Comparison of ENCODE assay signal across 33 cellular contexts in the genomic region with DNA sequence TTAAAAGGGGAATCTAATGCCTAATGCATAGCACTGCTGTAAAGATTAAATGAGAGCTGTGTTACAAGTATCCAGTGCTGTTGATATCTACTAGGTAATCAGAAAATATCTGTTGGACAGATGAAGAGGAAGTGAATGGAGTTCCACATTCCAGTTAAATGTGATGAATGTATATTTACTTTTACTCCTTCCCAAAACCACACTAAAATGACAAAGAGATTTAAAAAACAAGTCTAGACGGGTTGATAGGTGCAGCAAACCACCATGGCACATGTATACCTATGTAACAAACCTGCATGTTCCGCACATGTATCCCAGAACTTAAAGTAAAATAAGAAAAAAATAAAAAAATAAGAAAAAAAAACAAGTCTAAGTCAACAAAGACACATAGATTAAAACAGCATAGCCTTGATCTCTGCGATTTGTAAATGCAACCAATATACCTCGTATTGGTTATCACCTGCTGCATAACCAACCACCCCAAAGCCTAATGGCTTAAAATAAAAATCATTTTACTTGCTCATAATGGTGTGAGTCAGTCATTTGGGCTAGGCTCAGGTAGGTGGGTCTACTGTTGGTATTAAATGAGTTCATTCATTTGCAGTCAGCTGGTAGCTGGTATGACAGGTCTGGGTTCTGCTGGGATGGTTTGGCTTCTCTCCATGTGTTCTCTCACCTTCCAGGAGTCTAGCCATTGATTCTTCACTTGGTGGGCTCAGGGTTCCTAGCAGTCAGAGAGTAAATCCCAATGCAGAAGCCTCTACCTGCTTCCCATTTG. TPM values are rescaled to one million over a fixed set of nuclear protein-coding genes. Genes with fewer than 3 reads are reported as not detected.
"Had no signal": no experiment of that assay in that cellular context is flagged by ENCODE, and none has a peak within 500 bp of the region (broad histone marks: within the 10 kb centered on the region; RNA-seq: fewer than 3 reads in every experiment).

No MANE protein-coding gene starts in this region.

- H3K27ac ChIP-seq: cardiac muscle cell, Peyer's patch, VCaP had no signal

- ATAC-seq: activated naive CD8-positive, alpha-beta T cell treated with anti-CD3 and anti-CD28 coated beads, Interleukin-2, amount 50 U/mL, for 24 hours; activated T-cell treated with anti-CD3 and anti-CD28 coated beads, Interleukin-2, amount 50 U/mL, for 4 hours; PC-3 had no signal

- H3K9me3 ChIP-seq: MG63, Peyer's patch had no signal

- H3K36me3 ChIP-seq: cardiac muscle cell, MG63, Peyer's patch had no signal

- H3K27me3 ChIP-seq: cardiac muscle cell, MG63, Peyer's patch had no signal

- H3K4me1 ChIP-seq: Peyer's patch had no signal

- H3K4me3 ChIP-seq: cardiac muscle cell, MG63, Peyer's patch had no signal

- DNase-seq: activated B cell treated with CpG ODN at 0.5 μM for 24 hours; activated CD4-positive, alpha-beta memory T cell treated with anti-CD3 and anti-CD28 coated beads for 36 hours; activated CD4-positive, alpha-beta T cell treated with anti-CD3 and anti-CD28 coated beads for 4 hours; activated CD4-positive, alpha-beta T cell treated with anti-CD3 and anti-CD28 coated beads, Interleukin-2, amount 50 U/mL, for 1 hour; activated CD4-positive, CD25-positive, alpha-beta regulatory T cell treated with anti-CD3 and anti-CD28 coated beads, Interleukin-2, amount 50 U/mL, for 72 hours; activated CD8-positive, alpha-beta memory T cell treated with anti-CD3 and anti-CD28 coated beads, Interleukin-2, amount 50 U/mL, for 4 hours; activated gamma-delta T cell treated with Interleukin-2 at 50 U/mL for 16 hours; activated naive CD4-positive, alpha-beta T cell treated with anti-CD3 and anti-CD28 coated beads for 36 hours; activated naive CD8-positive, alpha-beta T cell treated with anti-CD3 and anti-CD28 coated beads, Interleukin-2, amount 50 U/mL, for 24 hours; activated T-cell treated with anti-CD3 and anti-CD28 coated beads for 4 hours; activated T-cell treated with anti-CD3 and anti-CD28 coated beads, Interleukin-2, amount 50 U/mL, for 4 hours; anterior cingulate cortex; Kasumi-1; MG63; NCI-H1048; NCI-H1105 treated with DMSO at 0.1 percent for 48 hours; NCI-H1436 treated with DMSO at 0.1 percent for 48 hours; NCI-H1694 treated with DMSO at 0.1 percent for 48 hours; NCI-H2029; NCI-H510A; NCI-H526; NCI-H748 treated with DMSO at 0.1 percent for 48 hours; NK-92 treated with Interleukin-12 subunit alpha and Interleukin-12 subunit beta, amount 100 ng/mL, for 24 hours; PC-3; Peyer's patch; Right ventricle myocardium superior; RPMI8226; T1000 had no signal

RNA-seq across cellular contexts. Expression of gene SLC6A5, which starts 39.7 kb away (rescaled TPM):
- total RNA-seq: activated B cell treated with CpG ODN at 0.5 μM for 24 hours; activated CD4-positive, alpha-beta memory T cell treated with anti-CD3 and anti-CD28 coated beads for 36 hours; activated naive CD4-positive, alpha-beta T cell treated with anti-CD3 and anti-CD28 coated beads for 36 hours; activated T-cell treated with anti-CD3 and anti-CD28 coated beads, Interleukin-2, amount 50 U/mL, for 4 hours; activated T-helper 1 cell treated with anti-CD3 and anti-CD28 coated beads, Interleukin-12 subunit alpha, Interleukin-12 subunit beta, Interleukin-2, Interleukin-4 antibody, amounts not matched to agents 30 ng/mL and 10 ng/mL and 1 ng/mL, durations not matched to agents 14 hours and 24 hours and 36 hours; cardiac muscle cell; PC-3; Peyer's patch; Right ventricle myocardium superior; T-helper 1 cell treated with Interleukin-12 subunit alpha and Interleukin-12 subunit beta and Interleukin-4 antibody, amounts not matched to agents 30 ng/mL and 1 ng/mL, for 36 hours; T-helper 2 cell treated with Interferon-gamma antibody and Interleukin-4, amounts not matched to agents 100 ng/mL and 5 ng/mL, for 36 hours had no signal
- polyA plus RNA-seq: cardiac muscle cell had no signal
